ENCODE assay signal across 12 cellular contexts in the genomic region with DNA sequence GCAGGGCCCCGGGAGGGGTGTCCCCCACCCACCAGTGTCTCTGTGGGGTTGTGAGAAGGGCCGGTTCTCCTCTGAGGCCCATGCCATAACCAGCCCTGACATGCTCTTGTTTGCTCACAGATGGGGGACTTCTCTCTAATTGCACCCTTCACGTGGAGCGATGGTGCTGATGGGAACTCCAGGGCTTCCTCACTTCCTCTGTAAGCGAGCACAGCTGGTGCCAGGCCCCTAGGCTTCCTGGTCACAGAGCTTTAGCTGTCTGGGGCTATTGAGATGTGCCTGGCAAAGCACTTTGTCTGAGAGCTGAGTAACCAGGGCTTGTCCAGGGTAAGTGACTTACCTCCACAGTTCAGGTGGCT. TPM values are rescaled to one million over a fixed set of nuclear protein-coding genes. Genes with fewer than 3 reads are reported as not detected.
DNase-seq lines count a peak whose midpoint lies in the region; ATAC-seq, FAIRE-seq and TF ChIP-seq lines count a peak whose summit lies in the region.
"Had no signal": no experiment of that assay in that cellular context is flagged by ENCODE, and none has a peak within 500 bp of the region (broad histone marks: within the 10 kb centered on the region; RNA-seq: fewer than 3 reads in every experiment).

No MANE protein-coding gene starts in this region.

- H3K4me1 Mint-ChIP-seq in activated CD8-positive, alpha-beta T cell treated with anti-CD3 and anti-CD28 coated beads for 36 hours (ENCODE audit: low read depth), result peaks cover 22% of the 10 kb centered on the region
- H3K4me1 Mint-ChIP-seq in activated CD8-positive, alpha-beta T cell treated with anti-CD3 and anti-CD28 coated beads, Interleukin-2, amount 10 ng/mL, durations not matched to agents 7 days and 5 days (ENCODE audit: low read depth), result peaks cover 6% of the 10 kb centered on the region
- H3K4me1 Mint-ChIP-seq in stimulated activated effector memory CD8-positive, alpha-beta T cell treated with anti-CD3 and anti-CD28 coated beads, Interleukin-12 subunit alpha, Interleukin-12 subunit beta, amount 100 ng/mL, for 72 hours, result peaks cover 19% of the 10 kb centered on the region

- ATAC-seq in activated CD8-positive, alpha-beta T cell treated with anti-CD3 and anti-CD28 coated beads for 36 hours, result peak; percentile 64
- no peak for ATAC-seq in activated CD8-positive, alpha-beta T cell treated with anti-CD3 and anti-CD28 coated beads, Interleukin-2, amount 10 ng/mL, durations not matched to agents 7 days and 5 days
- ATAC-seq in HG02798 (IDR thresholded peaks at IDR 0.05; ENCODE audit: poor library complexity, unreplicated experiment), result peak; percentile 82
- ATAC-seq in stimulated activated effector memory CD8-positive, alpha-beta T cell treated with anti-CD3 and anti-CD28 coated beads, Interleukin-12 subunit alpha, Interleukin-12 subunit beta, amount 100 ng/mL, for 72 hours, result peak; percentile 74
- ATAC-seq: body of pancreas had no signal

- H3K9me3 Mint-ChIP-seq in activated CD8-positive, alpha-beta T cell treated with anti-CD3 and anti-CD28 coated beads for 36 hours, result peaks cover 14% of the 10 kb centered on the region
- H3K9me3 Mint-ChIP-seq in activated CD8-positive, alpha-beta T cell treated with anti-CD3 and anti-CD28 coated beads, Interleukin-2, amount 10 ng/mL, durations not matched to agents 7 days and 5 days (ENCODE audit: insufficient read depth), result peaks cover 12% of the 10 kb centered on the region
- H3K9me3 Mint-ChIP-seq in stimulated activated effector memory CD8-positive, alpha-beta T cell treated with anti-CD3 and anti-CD28 coated beads, Interleukin-12 subunit alpha, Interleukin-12 subunit beta, amount 100 ng/mL, for 72 hours, result peaks cover 14% of the 10 kb centered on the region

- POLR2A ChIA-PET in activated CD8-positive, alpha-beta T cell treated with anti-CD3 and anti-CD28 coated beads for 36 hours (lab: Charles Lee), result no interaction called here
- POLR2A ChIA-PET in activated CD8-positive, alpha-beta T cell treated with anti-CD3 and anti-CD28 coated beads, Interleukin-2, amount 10 ng/mL, durations not matched to agents 7 days and 5 days (lab: Charles Lee), result no interaction called here

- H3K27ac Mint-ChIP-seq in activated CD8-positive, alpha-beta T cell treated with anti-CD3 and anti-CD28 coated beads for 36 hours, result peak overlapping the region; percentile 47
- no peak overlapping the region for H3K27ac Mint-ChIP-seq in activated CD8-positive, alpha-beta T cell treated with anti-CD3 and anti-CD28 coated beads, Interleukin-2, amount 10 ng/mL, durations not matched to agents 7 days and 5 days
- H3K27ac Mint-ChIP-seq in stimulated activated effector memory CD8-positive, alpha-beta T cell treated with anti-CD3 and anti-CD28 coated beads, Interleukin-12 subunit alpha, Interleukin-12 subunit beta, amount 100 ng/mL, for 72 hours, result peak overlapping the region; percentile 58

- intact Hi-C loops in activated CD8-positive, alpha-beta T cell treated with anti-CD3 and anti-CD28 coated beads for 36 hours (cut with micrococcal nuclease), result no loop called here

- no peaks in the 10 kb centered on the region for H3K27me3 Mint-ChIP-seq in activated CD8-positive, alpha-beta T cell treated with anti-CD3 and anti-CD28 coated beads for 36 hours
- no peaks in the 10 kb centered on the region for H3K27me3 Mint-ChIP-seq in activated CD8-positive, alpha-beta T cell treated with anti-CD3 and anti-CD28 coated beads, Interleukin-2, amount 10 ng/mL, durations not matched to agents 7 days and 5 days (ENCODE audit: low read depth)

- no peak overlapping the region for H3K4me3 Mint-ChIP-seq in activated CD8-positive, alpha-beta T cell treated with anti-CD3 and anti-CD28 coated beads for 36 hours
- no peak overlapping the region for H3K4me3 Mint-ChIP-seq in activated CD8-positive, alpha-beta T cell treated with anti-CD3 and anti-CD28 coated beads, Interleukin-2, amount 10 ng/mL, durations not matched to agents 7 days and 5 days
- no peak overlapping the region for H3K4me3 Mint-ChIP-seq in stimulated activated effector memory CD8-positive, alpha-beta T cell treated with anti-CD3 and anti-CD28 coated beads, Interleukin-12 subunit alpha, Interleukin-12 subunit beta, amount 100 ng/mL, for 72 hours

- FAIRE-seq in D721Med (lab: Jason Lieb, UNC), result no peak
- FAIRE-seq: frontal cortex had no signal

- peaks cover 21% of the 10 kb centered on the region for H3K36me3 Mint-ChIP-seq in activated CD8-positive, alpha-beta T cell treated with anti-CD3 and anti-CD28 coated beads for 36 hours (ENCODE audit: low read depth)
- H3K36me3 Mint-ChIP-seq in activated CD8-positive, alpha-beta T cell treated with anti-CD3 and anti-CD28 coated beads, Interleukin-2, amount 10 ng/mL, durations not matched to agents 7 days and 5 days (ENCODE audit: low read depth), result peaks cover 18% of the 10 kb centered on the region
- H3K36me3 Mint-ChIP-seq in stimulated activated effector memory CD8-positive, alpha-beta T cell treated with anti-CD3 and anti-CD28 coated beads, Interleukin-12 subunit alpha, Interleukin-12 subunit beta, amount 100 ng/mL, for 72 hours, result no peaks in the 10 kb centered on the region

- DNase-seq in activated CD8-positive, alpha-beta T cell treated with anti-CD3 and anti-CD28 coated beads for 36 hours, result peak; percentile 38
- no peak for DNase-seq in activated CD8-positive, alpha-beta T cell treated with anti-CD3 and anti-CD28 coated beads, Interleukin-2, amount 10 ng/mL, durations not matched to agents 7 days and 5 days
- DNase-seq in NCI-H510A treated with DMSO at 0.1 percent for 48 hours (lab: John Stamatoyannopoulos, UW) (peak; percentile 45), NCI-H1930 (lab: John Stamatoyannopoulos, UW) (no peak), D721Med (ENCODE audit: insufficient read length, low spot score) (no peak), amygdala (lab: John Stamatoyannopoulos, UW) (no peak)
- DNase-seq in stimulated activated effector memory CD8-positive, alpha-beta T cell treated with anti-CD3 and anti-CD28 coated beads, Interleukin-12 subunit alpha, Interleukin-12 subunit beta, amount 100 ng/mL, for 72 hours (ENCODE audit: low spot score in 2 of 2), result peak in 1 of 2 donors; percentile 59
- DNase-seq: NCI-H774, WERI-Rb-1 had no signal

- CTCF ChIA-PET in activated CD8-positive, alpha-beta T cell treated with anti-CD3 and anti-CD28 coated beads for 36 hours (lab: Charles Lee), result no interaction called here
- CTCF ChIA-PET in activated CD8-positive, alpha-beta T cell treated with anti-CD3 and anti-CD28 coated beads, Interleukin-2, amount 10 ng/mL, durations not matched to agents 7 days and 5 days (lab: Charles Lee), result no interaction called here

- no peak for TF ChIP-seq CTCF in activated CD8-positive, alpha-beta T cell treated with anti-CD3 and anti-CD28 coated beads for 36 hours (IDR thresholded peaks at IDR 0.05)
- no peak for TF ChIP-seq CTCF in D721Med (IDR thresholded peaks at IDR 0.05; ENCODE audit: insufficient read depth, missing control alignments)

RNA-seq across cellular contexts. Expression of gene PHF2, which starts 36.4 kb away (rescaled TPM):
- 10 to 100 TPM; 12.9 to 13.1 TPM for total RNA-seq in activated CD8-positive, alpha-beta T cell treated with anti-CD3 and anti-CD28 coated beads for 36 hours
- total RNA-seq in activated CD8-positive, alpha-beta T cell treated with anti-CD3 and anti-CD28 coated beads, Interleukin-2, amount 10 ng/mL, durations not matched to agents 7 days and 5 days, result 10 to 100 TPM; 22.1 to 23.5 TPM

Comparison
In these comparisons a context has a peak if more than half of its experiments do, and no peak if none do; other contexts are left out.
1. DNase-seq: peak in activated CD8-positive, alpha-beta T cell treated with anti-CD3 and anti-CD28 coated beads for 36 hours (single experiment) and NCI-H510A treated with DMSO at 0.1 percent for 48 hours (single experiment); none in activated CD8-positive, alpha-beta T cell treated with anti-CD3 and anti-CD28 coated beads, Interleukin-2, amount 10 ng/mL, durations not matched to agents 7 days and 5 days (single experiment), NCI-H1930 (0 of 2), D721Med (single experiment) and amygdala (0 of 56).